In genomic region chr9:87374023-87374942, GRCh38 we compare ENCODE assay signal across 8 cellular contexts.
A peak's percentile ranks its signal among the peaks of the same experiment; 100 is the strongest.
DNase-seq lines count a peak whose midpoint lies in the region; ATAC-seq, FAIRE-seq and TF ChIP-seq lines count a peak whose summit lies in the region.
"Not testable (repeated sequence)": the region's sequence is repeated elsewhere in the genome, so short reads cannot be mapped to it uniquely, and the experiment has no call there.

No MANE protein-coding gene starts in this region.

- not testable (repeated sequence) for H3K14ac ChIP-seq in mesenchymal stem cell (ENCODE audit: low read length in 2 of 2)

- not testable (repeated sequence) for H3K36me3 ChIP-seq in HUES48 (ENCODE audit: control insufficient read depth, insufficient read depth, low read length); GM12878 (ENCODE audit: control insufficient read depth in 2 of 2, insufficient read depth in 2 of 2, low read length in 1 of 2); mesenchymal stem cell (ENCODE audit: control insufficient read depth in 1 of 2, insufficient read depth in 2 of 2, low read depth in 1 of 2, low read length in 2 of 2)

- CTCF ChIA-PET in GM12878 (lab: Yijun Ruan, JAX) = interaction anchor here (0.6 to 1.0 kb wide), 3 partner anchors 23 to 309 kb away, joined by 3 read pairs; no protein-coding TSS in a partner anchor

- not testable (repeated sequence) for H3K9me3 ChIP-seq in HUES48 (ENCODE audit: control insufficient read depth, insufficient read depth, low read length); GM12878 (replicated peaks; ENCODE audit: control insufficient read depth, insufficient read depth, low read length); mesenchymal stem cell (ENCODE audit: control insufficient read depth, low read length)

- not testable (repeated sequence) for H2BK120ac ChIP-seq in mesenchymal stem cell (ENCODE audit: low read depth, low read length)

- not testable (repeated sequence) for H3K79me2 ChIP-seq in GM12878 (ENCODE audit: control insufficient read depth, insufficient read depth, low read length)

- H3K4me2 ChIP-seq in GM12878 (ENCODE audit: control insufficient read depth, insufficient read depth) = peak overlapping the region; percentile 63; the same call in 1 of the 2 replicates
- not testable (repeated sequence) for H3K4me2 ChIP-seq in mesenchymal stem cell (ENCODE audit: low read length, poor library complexity, severe bottlenecking)

- H3K4me3 ChIP-seq in HUES48 (ENCODE audit: low read depth, low read length); GM12878; mesenchymal stem cell (ENCODE audit: insufficient read depth in 1 of 2, low read depth in 1 of 2, low read length in 2 of 2): not testable (repeated sequence)

- H3K79me1 ChIP-seq in mesenchymal stem cell (replicated peaks; ENCODE audit: low read length, poor library complexity, severe bottlenecking) = not testable (repeated sequence)

- 12% methylated on average over 10 of the region's 10 CpGs for WGBS in GM12878 (ENCODE audit: insufficient coverage, insufficient replicate concordance, low lambda C conversion rate, missing lambda C conversion rate)
- 92% methylated on average over 10 of the region's 10 CpGs for WGBS in mesenchymal stem cell

- H4K91ac ChIP-seq in mesenchymal stem cell (ENCODE audit: low read length) = not testable (repeated sequence)

- POLR2A ChIA-PET in GM12878 (lab: Charles Lee) = interaction anchor here (1.1 kb wide), 1 partner anchor 9 kb away, joined by 4 read pairs; no protein-coding TSS in a partner anchor

- peak; percentile 76 for DNase-seq in ACHN
- DNase-seq in HCEC 1CT = peak; percentile 30
- DNase-seq in activated CD4-positive, alpha-beta T cell treated with anti-CD3 and anti-CD28 coated beads, Interleukin-2, amount 50 U/mL, for 48 hours = peak; percentile 48 to 64
- peak; percentile 37 for DNase-seq in GM12878 (ENCODE audit: low read depth, low spot score)
- DNase-seq in mesenchymal stem cell = not testable (repeated sequence)
- DNase-seq in stimulated activated CD4-positive, alpha-beta T cell treated with anti-CD3 and anti-CD28 coated beads, Interleukin-1b, Interleukin-23, amount 100 ng/mL, for 48 hours = peak; percentile 84

- not testable (repeated sequence) for TF ChIP-seq EP300 in GM12878 (IDR thresholded peaks at IDR 0.05; ENCODE audit: borderline replicate concordance in 1 of 2, control insufficient read depth in 1 of 2, low read depth in 2 of 2, low read length in 2 of 2)

- peak overlapping the region; percentile 98 for H2AK5ac ChIP-seq in mesenchymal stem cell (ENCODE audit: low read length, severe bottlenecking)

- not testable (repeated sequence) for H3K18ac ChIP-seq in mesenchymal stem cell (ENCODE audit: low read depth in 1 of 2, low read length in 2 of 2)

- not testable (repeated sequence) for TF ChIP-seq CTCF in GM12878 (IDR thresholded peaks at IDR 0.05 in 2 of 3, conservative IDR thresholded peaks at IDR 0.05 in 1 of 3; ENCODE audit: control insufficient read depth in 2 of 3, extremely low read depth in 1 of 3, insufficient read depth in 1 of 3, low read depth in 3 of 3, low read length in 3 of 3)

- H4K8ac ChIP-seq in mesenchymal stem cell (ENCODE audit: low read length) = not testable (repeated sequence)

- H2BK12ac ChIP-seq in mesenchymal stem cell (ENCODE audit: low read length in 2 of 2) = not testable (repeated sequence)

- peak; percentile 76 for FAIRE-seq in GM12878 (lab: Jason Lieb, UNC)

- H2AFZ ChIP-seq in GM12878 (ENCODE audit: control insufficient read depth, low read depth, low read length) = peak overlapping the region; percentile 62
- not testable (repeated sequence) for H2AFZ ChIP-seq in mesenchymal stem cell (ENCODE audit: low read depth, low read length)

- in situ Hi-C loops in ACHN (cut with HindIII; ENCODE audit: low pct_ligation_motif_present, low pct_unique_long_range_greater_than_20kb, low sequenced_read_pairs); GM12878 (cut with MboI): not testable (repeated sequence)

- not testable (repeated sequence) for H2BK15ac ChIP-seq in mesenchymal stem cell (ENCODE audit: low read depth, poor library complexity, severe bottlenecking)

- not testable (repeated sequence) for H3K23ac ChIP-seq in mesenchymal stem cell (ENCODE audit: low read length in 2 of 2)

- not testable (repeated sequence) for H3K9ac ChIP-seq in HUES48 (ENCODE audit: low read depth, low read length); GM12878 (ENCODE audit: control insufficient read depth, insufficient read depth, low read length); mesenchymal stem cell (ENCODE audit: low read length)

- RAD21 ChIA-PET in GM12878 (lab: Charles Lee; ENCODE audit: unreplicated experiment) = interaction anchor here (0.7 to 1.8 kb wide), 8 partner anchors 9 to 183 kb away, joined by 3 to 7 read pairs (median 4); no protein-coding TSS in a partner anchor

- not testable (repeated sequence) for H4K20me1 ChIP-seq in GM12878 (ENCODE audit: control insufficient read depth, insufficient read depth)

- not testable (repeated sequence) for BruUV-seq in GM12878 (replicated peaks; lab: Mats Ljungman, UMichigan)

- peak overlapping the region; percentile 9 for H2BK5ac ChIP-seq in mesenchymal stem cell (ENCODE audit: low read depth, low read length, poor library complexity, severe bottlenecking)

- not testable (repeated sequence) for H3K4ac ChIP-seq in mesenchymal stem cell (ENCODE audit: low read depth in 1 of 2, low read length in 2 of 2)

- SMC1A ChIA-PET in GM12878 (lab: Charles Lee; ENCODE audit: uncharacterized antibody, unreplicated experiment) = interaction anchor here (0.6 to 1.5 kb wide), 8 partner anchors 12 to 1080 kb away, joined by 3 to 6 read pairs (median 3); no protein-coding TSS in a partner anchor

- ATAC-seq in GM18867 (IDR thresholded peaks at IDR 0.05; ENCODE audit: unreplicated experiment) (peak; percentile 78), GM12878 (peak; percentile 96)

- intact Hi-C loops in GM12878 (cut with micrococcal nuclease; ENCODE audit: unreplicated experiment) = not testable (repeated sequence)

- TF ChIP-seq RAD21 in GM12878 (IDR thresholded peaks at IDR 0.05; ENCODE audit: insufficient read depth, low read depth, low read length) = peak; percentile 33; the same call in 1 of the 2 replicates

- H3K27ac ChIP-seq in HUES48 (ENCODE audit: low read depth, low read length) (peak overlapping the region; percentile 76), mesenchymal stem cell (ENCODE audit: low read length, poor library complexity, severe bottlenecking) (peak overlapping the region; percentile 77)
- not testable (repeated sequence) for H3K27ac ChIP-seq in GM12878 (ENCODE audit: control insufficient read depth, insufficient read depth)

- not testable (repeated sequence) for H3K27me3 ChIP-seq in HUES48 (ENCODE audit: control insufficient read depth, insufficient read depth, low read length); GM12878 (replicated peaks in 1 of 2; ENCODE audit: control insufficient read depth in 2 of 2, insufficient read depth in 2 of 2, low read length in 1 of 2); mesenchymal stem cell (ENCODE audit: control insufficient read depth in 1 of 2, insufficient read depth in 1 of 2, low read length in 2 of 2)

- H3K4me1 ChIP-seq in HUES48 (ENCODE audit: control insufficient read depth, insufficient read depth, low read length) = peaks cover 39% of the 10 kb centered on the region
- H3K4me1 ChIP-seq in GM12878 (ENCODE audit: control insufficient read depth, insufficient read depth, low read length) = not testable (repeated sequence)
- peaks cover 19% of the 10 kb centered on the region for H3K4me1 ChIP-seq in mesenchymal stem cell (ENCODE audit: control insufficient read depth, insufficient read depth, low read depth, low read length)

- TF ChIP-seq POLR2A in GM12878 (IDR thresholded peaks at IDR 0.05; ENCODE audit: low read depth, low read length) = not testable (repeated sequence)

TF ChIP-seq in GM12878, 131 proteins besides CTCF, POLR2A, EP300 and RAD21 (continues in another document):
- TF ChIP-seq FOXM1 (IDR thresholded peaks at IDR 0.05; ENCODE audit: low read depth, low read length) (peak; percentile 55; the same call in 1 of the 2 replicates), IRF4 (IDR thresholded peaks at IDR 0.05; ENCODE audit: low read depth, low read length) (0 out of 2 replicates have a peak, but pooled peaks have one; percentile 36), EED (IDR thresholded peaks at IDR 0.05; ENCODE audit: low read depth) (peak; percentile 95), RUNX3 (IDR thresholded peaks at IDR 0.05; ENCODE audit: low read length) (peak; percentile 56), MTA2 (IDR thresholded peaks at IDR 0.05; ENCODE audit: low read depth) (peak; percentile 47), YY1 (IDR thresholded peaks at IDR 0.05; ENCODE audit: low read depth, low read length) (0 out of 2 replicates have a peak, but pooled peaks have one; percentile 15), SMC3 (IDR thresholded peaks at IDR 0.05; ENCODE audit: borderline replicate concordance, low read length) (0 out of 2 replicates have a peak, but pooled peaks have one; percentile 7), BCL11A (IDR thresholded peaks at IDR 0.05; ENCODE audit: low read depth, low read length) (0 out of 2 replicates have a peak, but pooled peaks have one; percentile 20)
- TF ChIP-seq, protein P1, sequence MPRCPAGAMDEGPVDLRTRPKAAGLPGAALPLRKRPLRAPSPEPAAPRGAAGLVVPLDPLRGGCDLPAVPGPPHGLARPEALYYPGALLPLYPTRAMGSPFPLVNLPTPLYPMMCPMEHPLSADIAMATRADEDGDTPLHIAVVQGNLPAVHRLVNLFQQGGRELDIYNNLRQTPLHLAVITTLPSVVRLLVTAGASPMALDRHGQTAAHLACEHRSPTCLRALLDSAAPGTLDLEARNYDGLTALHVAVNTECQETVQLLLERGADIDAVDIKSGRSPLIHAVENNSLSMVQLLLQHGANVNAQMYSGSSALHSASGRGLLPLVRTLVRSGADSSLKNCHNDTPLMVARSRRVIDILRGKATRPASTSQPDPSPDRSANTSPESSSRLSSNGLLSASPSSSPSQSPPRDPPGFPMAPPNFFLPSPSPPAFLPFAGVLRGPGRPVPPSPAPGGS (IDR thresholded peaks at IDR 0.05; ENCODE audit: borderline replicate concordance, insufficient read depth, low read depth, low read length, poor library complexity, severe bottlenecking) = peak; percentile 36
